In genomic region chr7:83749495-83749894, GRCh38 we compare ENCODE assay signal across 24 cellular contexts.
"Had no signal": no experiment of that assay in that cellular context is flagged by ENCODE, and none has a peak within 500 bp of the region (broad histone marks: within the 10 kb centered on the region; RNA-seq: fewer than 3 reads in every experiment).

No MANE protein-coding gene starts in this region.

- H3K4me3 ChIP-seq: MG63, SJCRH30 had no signal

- DNase-seq: IMR-90, Karpas-422, KG1, MG63, NCI-H1092, NCI-H1105 treated with DMSO at 0.1 percent for 48 hours, NCI-H1417 treated with DMSO at 0.1 percent for 48 hours, NCI-H146, NCI-H1694 treated with DMSO at 0.1 percent for 48 hours, NCI-H1930, NCI-H2081, NCI-H2107, NCI-H2171, NCI-H226, NCI-H446, NCI-H510A, NCI-H524 treated with DMSO at 0.1 percent for 48 hours, NCI-H69, NCI-H774, RPMI8226, SHP77 treated with DMSO at 0.1 percent for 48 hours, SJCRH30 had no signal

- H3K36me3 ChIP-seq: MG63, SJCRH30 had no signal

- H3K27me3 ChIP-seq: MG63, SJCRH30 had no signal

- H3K27ac ChIP-seq: SJCRH30 had no signal

- H3K4me1 ChIP-seq: SJCRH30 had no signal

- H3K9me3 ChIP-seq: MG63 had no signal

- ATAC-seq: HepG2, SK-N-SH treated with all-trans-retinoic acid at 6 μM for 48 hours had no signal
